10 cellular contexts compared by ENCODE assay signal in the genomic region with DNA sequence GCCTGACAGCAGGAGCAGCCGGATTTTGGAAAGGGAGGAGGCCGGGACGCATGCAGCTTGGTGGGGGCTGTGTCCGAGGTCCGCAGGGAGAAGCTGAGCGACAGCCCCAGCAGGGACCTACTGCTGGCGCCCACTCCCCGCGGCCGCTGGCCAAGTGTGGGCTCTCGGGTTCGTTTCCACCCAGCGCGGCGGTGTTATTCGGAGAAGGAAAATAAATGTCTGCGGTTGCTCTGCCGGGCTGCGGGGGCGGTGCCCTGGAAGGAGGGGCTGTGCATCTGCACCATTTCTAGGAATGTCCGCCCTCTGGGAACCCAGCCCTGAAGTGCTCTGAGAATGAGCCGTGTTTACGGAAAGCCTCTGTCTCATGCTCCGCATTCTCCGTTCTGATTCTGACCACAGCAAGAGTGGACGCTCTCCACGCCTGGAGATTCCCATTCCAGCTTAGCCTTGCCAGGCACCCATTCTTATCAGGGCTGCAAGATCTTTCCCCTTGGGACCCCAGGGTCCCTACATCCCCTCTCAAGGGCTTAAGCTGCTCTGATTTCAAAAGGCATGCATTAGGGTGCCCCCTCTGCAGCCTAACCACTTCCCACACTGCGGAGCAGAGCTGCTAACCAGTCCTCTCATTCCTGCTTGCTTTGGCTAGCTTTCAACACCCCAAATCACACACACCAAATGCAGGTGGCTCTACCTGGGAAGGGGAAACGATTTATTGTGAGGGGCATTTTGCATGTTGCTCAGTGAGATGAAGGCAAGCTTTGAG.
DNase-seq lines count a peak whose midpoint lies in the region; ATAC-seq and TF ChIP-seq lines count a peak whose summit lies in the region.
"Had no signal": no experiment of that assay in that cellular context is flagged by ENCODE, and none has a peak within 500 bp of the region (broad histone marks: within the 10 kb centered on the region; RNA-seq: fewer than 3 reads in every experiment).

No MANE protein-coding gene starts in this region.

- peak; percentile 45 for ATAC-seq in stimulated activated effector memory CD8-positive, alpha-beta T cell treated with anti-CD3 and anti-CD28 coated beads, Interleukin-12 subunit alpha, Interleukin-12 subunit beta, amount 100 ng/mL, for 72 hours
- ATAC-seq: GM12878 had no signal

- peak overlapping the region; percentile 49 for H3K4me3 ChIP-seq in choroid plexus epithelial cell (ENCODE audit: low read depth, low read length)
- H3K4me3 ChIP-seq: GM12878 had no signal

- TF ChIP-seq CTCF in 22Rv1 (IDR thresholded peaks at IDR 0.05) (peak; percentile 15; the same call in 1 of the 2 replicates), choroid plexus epithelial cell (conservative IDR thresholded peaks at IDR 0.05; ENCODE audit: low read depth, low read length) (no peak)

- H3K9me3 Mint-ChIP-seq in stimulated activated effector memory CD8-positive, alpha-beta T cell treated with anti-CD3 and anti-CD28 coated beads, Interleukin-12 subunit alpha, Interleukin-12 subunit beta, amount 100 ng/mL, for 72 hours, result peaks cover 3% of the 10 kb centered on the region

- peak; percentile 63 for DNase-seq in HPDE6-E6E7 (ENCODE audit: extremely low spot score)
- DNase-seq in choroid plexus epithelial cell (ENCODE audit: low read depth), result peak; percentile 93
- DNase-seq in kidney glomerular epithelial cell (lab: John Stamatoyannopoulos, UW), result peak; percentile 79
- no peak for DNase-seq in stimulated activated effector memory CD8-positive, alpha-beta T cell treated with anti-CD3 and anti-CD28 coated beads, Interleukin-12 subunit alpha, Interleukin-12 subunit beta, amount 100 ng/mL, for 72 hours (ENCODE audit: low spot score in 2 of 2)
- DNase-seq in COR-L47 (lab: John Stamatoyannopoulos, UW), result no peak
- no peak for DNase-seq in HuH-7.5 (ENCODE audit: low spot score)
- no peak for DNase-seq in NCI-H774 (lab: John Stamatoyannopoulos, UW)
- DNase-seq: activated naive CD8-positive, alpha-beta T cell treated with anti-CD3 and anti-CD28 coated beads, Interleukin-2, amount 10 ng/mL, durations not matched to agents 7 days and 5 days had no signal

- H3K4me3 Mint-ChIP-seq in stimulated activated effector memory CD8-positive, alpha-beta T cell treated with anti-CD3 and anti-CD28 coated beads, Interleukin-12 subunit alpha, Interleukin-12 subunit beta, amount 100 ng/mL, for 72 hours, result peak overlapping the region; percentile 18
- H3K4me3 Mint-ChIP-seq: activated naive CD8-positive, alpha-beta T cell treated with anti-CD3 and anti-CD28 coated beads, Interleukin-2, amount 10 ng/mL, durations not matched to agents 7 days and 5 days had no signal

- H3K27ac Mint-ChIP-seq in stimulated activated effector memory CD8-positive, alpha-beta T cell treated with anti-CD3 and anti-CD28 coated beads, Interleukin-12 subunit alpha, Interleukin-12 subunit beta, amount 100 ng/mL, for 72 hours, result no peak overlapping the region
- H3K27ac Mint-ChIP-seq: activated naive CD8-positive, alpha-beta T cell treated with anti-CD3 and anti-CD28 coated beads, Interleukin-2, amount 10 ng/mL, durations not matched to agents 7 days and 5 days had no signal

- peaks cover 5% of the 10 kb centered on the region for H3K4me1 Mint-ChIP-seq in stimulated activated effector memory CD8-positive, alpha-beta T cell treated with anti-CD3 and anti-CD28 coated beads, Interleukin-12 subunit alpha, Interleukin-12 subunit beta, amount 100 ng/mL, for 72 hours

- no peaks in the 10 kb centered on the region for H3K36me3 Mint-ChIP-seq in stimulated activated effector memory CD8-positive, alpha-beta T cell treated with anti-CD3 and anti-CD28 coated beads, Interleukin-12 subunit alpha, Interleukin-12 subunit beta, amount 100 ng/mL, for 72 hours
- H3K36me3 Mint-ChIP-seq: activated naive CD8-positive, alpha-beta T cell treated with anti-CD3 and anti-CD28 coated beads, Interleukin-2, amount 10 ng/mL, durations not matched to agents 7 days and 5 days had no signal

- H3K27ac ChIP-seq in 22Rv1, result no peak overlapping the region

Comparison
In these comparisons a context has a peak if more than half of its experiments do, and no peak if none do; other contexts are left out.
1. DNase-seq: peak in HPDE6-E6E7 (single experiment), choroid plexus epithelial cell (single experiment) and kidney glomerular epithelial cell (single experiment); none in stimulated activated effector memory CD8-positive, alpha-beta T cell treated with anti-CD3 and anti-CD28 coated beads, Interleukin-12 subunit alpha, Interleukin-12 subunit beta, amount 100 ng/mL, for 72 hours (0 of 2), COR-L47 (single experiment), HuH-7.5 (single experiment) and NCI-H774 (single experiment).